In genomic region chr22:46026907-46027218, GRCh38 we compare ENCODE assay signal across 8 cellular contexts. TPM values are rescaled to one million over a fixed set of nuclear protein-coding genes. Genes with fewer than 3 reads are reported as not detected.
DNase-seq lines count a peak whose midpoint lies in the region; ATAC-seq and TF ChIP-seq lines count a peak whose summit lies in the region.

No MANE protein-coding gene starts in this region.

- H3K4me1 ChIP-seq in IMR-90 (ENCODE audit: control insufficient read depth, insufficient read depth, low read length) (peaks cover 4% of the 10 kb centered on the region), spleen (peaks cover 0 to 39% (median 19%) of the 10 kb centered on the region in 6 donors)

- BruUV-seq in IMR-90 (replicated peaks; lab: Mats Ljungman, UMichigan): no TSS peak
- no TSS peak for BruUV-seq in MCF 10A (replicated peaks; lab: Mats Ljungman, UMichigan)

- H3K9me3 ChIP-seq in IMR-90 (ENCODE audit: control insufficient read depth, insufficient read depth, low read length) (no peaks in the 10 kb centered on the region), spleen (no peaks in the 10 kb centered on the region)

- H3K9me1 ChIP-seq in IMR-90 (ENCODE audit: insufficient read depth, low read length): no peaks in the 10 kb centered on the region

- no peak overlapping the region for H3K18ac ChIP-seq in IMR-90 (ENCODE audit: low read depth, low read length)

- H2BK20ac ChIP-seq in IMR-90 (ENCODE audit: low read depth, low read length): no peak overlapping the region

- H4K20me1 ChIP-seq in IMR-90 (ENCODE audit: insufficient read depth, low read length): no peaks in the 10 kb centered on the region

- H2BK120ac ChIP-seq in IMR-90 (ENCODE audit: low read depth, low read length): no peak overlapping the region

- H3K36me3 ChIP-seq in IMR-90 (ENCODE audit: control insufficient read depth, insufficient read depth, low read length): no peaks in the 10 kb centered on the region
- no peaks in the 10 kb centered on the region for H3K36me3 ChIP-seq in spleen

- H3K4me3 ChIP-seq in IMR-90 (ENCODE audit: insufficient read depth, low read depth, low read length) (no peak overlapping the region), spleen (peak overlapping the region in 5 of 8 donors; percentile 22 to 68 (median 34))

- no peak for TF ChIP-seq CTCF in IMR-90 (conservative IDR thresholded peaks at IDR 0.05; ENCODE audit: low read depth, low read length)
- TF ChIP-seq CTCF in MCF 10A (IDR thresholded peaks at IDR 0.05; ENCODE audit: unreplicated experiment): no peak
- TF ChIP-seq CTCF in spleen (IDR thresholded peaks at IDR 0.05 in 8 of 11, conservative IDR thresholded peaks at IDR 0.05 in 3 of 11): no peak

- no peak overlapping the region for H3K14ac ChIP-seq in IMR-90 (replicated peaks; ENCODE audit: low read depth, low read length)

- H2AFZ ChIP-seq in IMR-90 (replicated peaks; ENCODE audit: low read length, poor library complexity): peak overlapping the region; percentile 82

- CTCF ChIA-PET in IMR-90 (lab: Yijun Ruan, JAX) (no interaction called here), MCF 10A (lab: Yijun Ruan, JAX) (interaction anchor here (0.7 to 1.9 kb wide), 7 partner anchors 10 to 90 kb away, joined by 3 to 6 read pairs (median 4); no protein-coding TSS in a partner anchor)

- no peak for ATAC-seq in IMR-90 (ENCODE audit: low read depth)
- peak; percentile 7 for ATAC-seq in left lobe of liver

- H2AK5ac ChIP-seq in IMR-90 (ENCODE audit: low read depth, low read length): no peak overlapping the region

- no peak overlapping the region for H3K27ac ChIP-seq in IMR-90 (ENCODE audit: insufficient read depth, low read length)
- peak overlapping the region in 3 of 8 donors; percentile 39 to 57 (median 51) for H3K27ac ChIP-seq in spleen

- H3K9ac ChIP-seq in IMR-90 (ENCODE audit: low read depth, low read length): no peak overlapping the region

- no peak overlapping the region for H4K91ac ChIP-seq in IMR-90 (ENCODE audit: insufficient read depth, low read depth, low read length)

- H3K4ac ChIP-seq in IMR-90 (ENCODE audit: low read depth, low read length): no peak overlapping the region

- H3K79me1 ChIP-seq in IMR-90 (ENCODE audit: low read depth in 1 of 2, low read length in 2 of 2): no peaks in the 10 kb centered on the region

- H2AK9ac ChIP-seq in IMR-90 (replicated peaks; ENCODE audit: low read depth, low read length, poor library complexity): no peak overlapping the region

- H3K56ac ChIP-seq in IMR-90 (ENCODE audit: extremely low read depth, insufficient read depth, low read length): no peak overlapping the region

- intact Hi-C loops in IMR-90 (cut with micrococcal nuclease) (no loop called here), MCF 10A (cut with micrococcal nuclease) (no loop called here), spleen (cut with DNase I; ENCODE audit: low total_unique reads) (no loop called here)

- in situ Hi-C loops in IMR-90 (cut with MboI; ENCODE audit: low sequenced_read_pairs): no loop called here

- DNase-seq in IMR-90 (no peak), MCF 10A (ENCODE audit: unreplicated experiment) (no peak), left lobe of liver (ENCODE audit: low spot score) (no peak), spleen (no peak), medulla oblongata (ENCODE audit: extremely low spot score) (no peak), NCI-H69 (lab: John Stamatoyannopoulos, UW) (no peak), HuH-7 (ENCODE audit: low spot score) (no peak), NCI-H510A treated with DMSO at 0.1 percent for 48 hours (lab: John Stamatoyannopoulos, UW) (no peak)

- H4K8ac ChIP-seq in IMR-90 (ENCODE audit: low read depth in 2 of 2, low read length in 2 of 2): no peak overlapping the region; a peak in 1 of 4 replicates

- H2BK15ac ChIP-seq in IMR-90 (ENCODE audit: low read depth, low read length): no peak overlapping the region

- peaks cover 34% of the 10 kb centered on the region for H3K27me3 Mint-ChIP-seq in MCF 10A (ENCODE audit: insufficient read depth, unreplicated experiment)

- peak overlapping the region; percentile 51 for H3K4me3 Mint-ChIP-seq in MCF 10A (ENCODE audit: unreplicated experiment)

- POLR2A ChIA-PET in IMR-90 (lab: Charles Lee; ENCODE audit: unreplicated experiment): no interaction called here
- POLR2A ChIA-PET in MCF 10A (lab: Yijun Ruan, JAX): interaction anchor here (0.7 to 5.1 kb wide), 5 partner anchors 9 to 80 kb away, joined by 3 to 61 read pairs (median 6); no protein-coding TSS in a partner anchor

- no peak overlapping the region for H3K4me2 ChIP-seq in IMR-90 (ENCODE audit: low read depth, low read length)

- H3K4me1 Mint-ChIP-seq in MCF 10A (ENCODE audit: insufficient read depth, unreplicated experiment): peaks cover 6% of the 10 kb centered on the region

- TF ChIP-seq POLR2A in IMR-90 (IDR thresholded peaks at IDR 0.05; ENCODE audit: low read depth, low read length) (no peak), spleen (IDR thresholded peaks at IDR 0.05) (no peak)

- H3K23ac ChIP-seq in IMR-90 (ENCODE audit: low read depth, low read length): no peak overlapping the region

- H3K27ac Mint-ChIP-seq in MCF 10A (ENCODE audit: low read depth, unreplicated experiment): no peak overlapping the region

- dilution Hi-C loops in IMR-90 (cut with HindIII; ENCODE audit: low sequenced_read_pairs, unreplicated experiment): no loop called here

- no peaks in the 10 kb centered on the region for H3K9me3 Mint-ChIP-seq in MCF 10A (ENCODE audit: unreplicated experiment)

- H4K5ac ChIP-seq in IMR-90 (ENCODE audit: low read depth, low read length): no peak overlapping the region

- no peak overlapping the region for H2BK5ac ChIP-seq in IMR-90 (ENCODE audit: low read depth, low read length, poor library complexity, severe bottlenecking)

- no peak for TF ChIP-seq RAD21 in IMR-90 (IDR thresholded peaks at IDR 0.05; ENCODE audit: low read length)

- WGBS in IMR-90 (ENCODE audit: extremely low coverage in 2 of 2, insufficient read length in 1 of 2), 2 experiments: no CpG with 5 or more reads among the region's 3 CpGs
- WGBS in spleen, 5 donors: 33 to 69% (median 42%) methylated on average over 3 of the region's 3 CpGs

- H3K36me3 Mint-ChIP-seq in MCF 10A (ENCODE audit: insufficient read depth, unreplicated experiment): no peaks in the 10 kb centered on the region

- H3K27me3 ChIP-seq in IMR-90 (ENCODE audit: control insufficient read depth, insufficient read depth, low read length) (peaks cover 30% of the 10 kb centered on the region), spleen (replicated peaks in 1 of 7) (peaks cover 0 to 41% (median 5%) of the 10 kb centered on the region in 7 donors)

TF ChIP-seq in IMR-90, 13 proteins besides CTCF, POLR2A, EP300 and RAD21:
- TF ChIP-seq SMC3 (IDR thresholded peaks at IDR 0.05; ENCODE audit: low read depth, low read length): no peak
- TF ChIP-seq RFX5 (IDR thresholded peaks at IDR 0.05; ENCODE audit: low read depth, low read length): no peak
- TF ChIP-seq MXI1 (IDR thresholded peaks at IDR 0.05; ENCODE audit: borderline replicate concordance, low read depth, low read length): no peak
- TF ChIP-seq CHD1 (IDR thresholded peaks at IDR 0.05; ENCODE audit: low read depth, low read length): no peak

RNA-seq across cellular contexts. Expression of gene WNT7B, which starts 49.9 kb away (rescaled TPM):
- total RNA-seq in IMR-90 (2012; rRNA removed): under 0.01 TPM in 2 replicates
- 0.15 and 0.16 TPM in 2 replicates for polyA plus RNA-seq in IMR-90 (2012; rRNA removed)
- polyA plus RNA-seq in IMR-90 (2012; cell fraction: cytosol; rRNA removed): 0.21 and 0.23 TPM in 2 replicates
- polyA plus RNA-seq in IMR-90 (2012; cell fraction: nucleus; rRNA removed; ENCODE audit: low replicate concordance): 0.10 and 0.15 TPM in 2 replicates
- total RNA-seq in MCF 10A (2022): 0.28 and 0.39 TPM in 2 replicates
- total RNA-seq in left lobe of liver: 0.08 TPM
- total RNA-seq in spleen: not detected
- polyA plus RNA-seq in spleen: not detected
